Comparison of ENCODE assay signal across 17 cellular contexts in the genomic region with DNA sequence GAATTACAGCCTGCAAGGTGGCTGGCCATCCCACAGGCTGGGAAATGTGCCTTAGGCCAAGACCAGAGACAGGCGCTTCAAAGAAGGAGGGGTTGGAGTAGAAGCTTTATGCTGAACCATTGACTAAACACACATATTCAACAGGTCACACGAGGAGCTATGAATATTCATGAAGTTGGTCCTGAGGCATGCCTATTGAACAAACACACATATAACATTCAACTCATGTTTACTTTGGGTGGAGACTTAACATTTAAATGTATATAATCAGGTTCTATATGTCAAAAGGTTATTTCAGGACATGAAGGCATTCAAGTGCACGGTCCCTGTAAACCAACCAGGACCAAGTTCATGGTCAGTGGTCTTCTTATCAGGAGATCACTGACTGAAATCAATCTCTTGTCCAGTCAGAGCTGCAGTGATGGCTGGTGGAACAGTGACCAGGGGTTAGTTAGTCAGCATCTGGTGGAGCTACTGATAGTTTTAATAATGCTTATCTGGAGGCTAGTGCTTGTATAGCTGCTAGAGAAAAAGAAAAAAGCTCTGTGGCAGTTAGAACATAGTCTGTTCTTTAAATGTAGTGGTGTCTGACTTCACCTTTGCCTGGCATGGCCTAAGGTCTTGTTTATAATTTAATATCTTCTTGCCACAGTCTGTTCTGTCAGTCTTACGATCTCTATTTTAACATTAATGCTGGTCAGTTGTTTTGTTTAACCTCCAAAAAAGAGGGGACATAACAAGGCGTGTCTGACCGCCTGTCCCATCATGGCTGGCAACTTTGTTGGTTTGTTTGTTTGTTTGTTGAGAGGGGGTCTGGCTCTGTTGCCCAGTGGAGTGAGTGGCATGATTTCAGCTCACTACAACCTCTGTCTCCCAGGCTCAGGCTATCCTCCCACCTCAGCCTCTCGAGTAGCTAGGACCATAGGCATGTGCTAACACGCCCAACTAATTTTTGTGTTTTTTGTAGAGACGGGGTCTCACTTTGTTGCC.
"Had no signal": no experiment of that assay in that cellular context is flagged by ENCODE, and none has a peak within 500 bp of the region (broad histone marks: within the 10 kb centered on the region; RNA-seq: fewer than 3 reads in every experiment).

No MANE protein-coding gene starts in this region.

- H3K4me2 ChIP-seq: smooth muscle cell had no signal

- ATAC-seq: activated naive CD8-positive, alpha-beta T cell treated with anti-CD3 and anti-CD28 coated beads, Interleukin-2, amount 50 U/mL, for 24 hours; esophagus mucosa; stimulated activated naive CD8-positive, alpha-beta T cell treated with anti-CD3 and anti-CD28 coated beads, Interleukin-15, Interleukin-2, amounts not matched to agents 100 U/mL and 50 U/mL, for 24 hours had no signal

- H3K4me1 ChIP-seq: ascending aorta had no signal

- H3K4me3 ChIP-seq: ascending aorta, colonic mucosa, smooth muscle cell, transverse colon, vagina had no signal

- H3K36me3 ChIP-seq: ascending aorta, colonic mucosa, transverse colon, vagina had no signal

- DNase-seq: activated CD4-positive, alpha-beta T cell treated with anti-CD3 and anti-CD28 coated beads for 1 hour; activated CD4-positive, alpha-beta T cell treated with anti-CD3 and anti-CD28 coated beads, Interleukin-2, amount 50 U/mL, for 4 hours; activated naive CD4-positive, alpha-beta T cell treated with anti-CD3 and anti-CD28 coated beads for 36 hours; activated naive CD8-positive, alpha-beta T cell treated with anti-CD3 and anti-CD28 coated beads, Interleukin-2, amount 50 U/mL, for 24 hours; colonic mucosa; glutamatergic neuron; immature natural killer cell; mesendoderm; nucleus accumbens; right cardiac atrium; stimulated activated naive CD8-positive, alpha-beta T cell treated with anti-CD3 and anti-CD28 coated beads, Interleukin-15, Interleukin-2, amounts not matched to agents 100 U/mL and 50 U/mL, for 24 hours; transverse colon had no signal

- H3K27me3 ChIP-seq: ascending aorta, colonic mucosa, transverse colon, vagina had no signal

- H3K9me3 ChIP-seq: ascending aorta, colonic mucosa, transverse colon, vagina had no signal

- H3K27ac ChIP-seq: ascending aorta, colonic mucosa, transverse colon, vagina had no signal

- FAIRE-seq: endometrium had no signal
